8 cellular contexts compared by ENCODE assay signal in genomic region chr1:115360505-115361129, GRCh38. TPM values are rescaled to one million over a fixed set of nuclear protein-coding genes. Genes with fewer than 3 reads are reported as not detected.
"Had no signal": no experiment of that assay in that cellular context is flagged by ENCODE, and none has a peak within 500 bp of the region (broad histone marks: within the 10 kb centered on the region; RNA-seq: fewer than 3 reads in every experiment).

No MANE protein-coding gene starts in this region.

RNA-seq across cellular contexts. Expression of gene NGF, which starts 22.6 kb away (rescaled TPM):
- total RNA-seq: naive thymus-derived CD4-positive, alpha-beta T cell; naive thymus-derived CD8-positive, alpha-beta T cell; natural killer cell; natural killer cell treated with Interleukin-12 subunit alpha and Interleukin-12 subunit beta and Interleukin-15 and Interleukin-18, amount 100 ng/mL, for 72 hours; neural crest cell; pulmonary artery endothelial cell; renal cortical epithelial cell had no signal
- polyA plus RNA-seq: naive thymus-derived CD4-positive, alpha-beta T cell; naive thymus-derived CD8-positive, alpha-beta T cell; neural cell had no signal
